11 cellular contexts compared by ENCODE assay signal in genomic region chr11:75150879-75151278, GRCh38. TPM values are rescaled to one million over a fixed set of nuclear protein-coding genes. Genes with fewer than 3 reads are reported as not detected.
DNase-seq lines count a peak whose midpoint lies in the region; ATAC-seq, FAIRE-seq and TF ChIP-seq lines count a peak whose summit lies in the region.
"Had no signal": no experiment of that assay in that cellular context is flagged by ENCODE, and none has a peak within 500 bp of the region (broad histone marks: within the 10 kb centered on the region; RNA-seq: fewer than 3 reads in every experiment).

Gene SLCO2B1 (plus strand): TSS chr11:75151107. CDS start chr11:75151382, 275 bp downstream.

- FAIRE-seq in H1 (lab: Jason Lieb, UNC), result no peak

- H2BK15ac ChIP-seq in H1 (ENCODE audit: low read length), result peak within 1 kb of the TSS; percentile 72; the same call in 1 of the 2 replicates

- H4K5ac ChIP-seq in H1 (ENCODE audit: insufficient read length, low read depth, low read length), result no peak within 1 kb of the TSS

- H4K20me1 ChIP-seq in H1 (replicated peaks in 1 of 2; ENCODE audit: control insufficient read depth in 1 of 2, insufficient read depth in 2 of 2, low read length in 2 of 2) (no peaks in the 10 kb centered on the region), smooth muscle cell (ENCODE audit: low read depth) (no peaks in the 10 kb centered on the region)

- H3K4me1 ChIP-seq in H1 (replicated peaks in 1 of 4; ENCODE audit: control insufficient read depth in 3 of 4, insufficient read depth in 4 of 4, low read length in 3 of 4) (no peaks in the 10 kb centered on the region), lung (ENCODE audit: control insufficient read depth in 2 of 2, insufficient read depth in 2 of 2, low read length in 2 of 2) (peaks cover 0 to 14% of the 10 kb centered on the region in 2 donors), smooth muscle cell (ENCODE audit: low read depth) (no peaks in the 10 kb centered on the region)

- H3K9me3 ChIP-seq in H1 (ENCODE audit: insufficient read depth in 2 of 2, low read depth in 1 of 2, low read length in 1 of 2), result no peaks in the 10 kb centered on the region
- no peaks in the 10 kb centered on the region for H3K9me3 ChIP-seq in lung (ENCODE audit: control insufficient read depth in 2 of 2, insufficient read depth in 1 of 2, low read length in 1 of 2)
- no peaks in the 10 kb centered on the region for H3K9me3 ChIP-seq in smooth muscle cell (replicated peaks; ENCODE audit: low read depth)

- no peak for TF ChIP-seq POLR2A in H1 (IDR thresholded peaks at IDR 0.05; ENCODE audit: control extremely low read depth in 1 of 2, low read depth in 2 of 2, low read length in 2 of 2)

- H3F3A ChIP-seq in smooth muscle cell (ENCODE audit: low read depth), result no peaks in the 10 kb centered on the region

- CTCF ChIA-PET in H1 (lab: Charles Lee; ENCODE audit: partially characterized antibody), result interaction anchor here (1.5 to 29.8 kb wide), 7 partner anchors 8 to 85 kb away, joined by 4 to 952 read pairs (median 10); partner anchors contain the start of gene TPBGL

- H3K9ac ChIP-seq in H1 (replicated peaks in 1 of 4; ENCODE audit: extremely low read depth in 1 of 4, low read depth in 3 of 4, low read length in 3 of 4), result no peak within 1 kb of the TSS
- H3K9ac ChIP-seq in smooth muscle cell (ENCODE audit: low read depth), result no peak within 1 kb of the TSS

- H3K36me3 ChIP-seq in H1 (ENCODE audit: control insufficient read depth in 2 of 4, insufficient read depth in 4 of 4, low read length in 3 of 4), result no peaks in the 10 kb centered on the region
- H3K36me3 ChIP-seq in lung (ENCODE audit: control insufficient read depth in 2 of 2, insufficient read depth in 2 of 2, low read length in 2 of 2), result no peaks in the 10 kb centered on the region
- H3K36me3 ChIP-seq in smooth muscle cell (ENCODE audit: low read depth), result no peaks in the 10 kb centered on the region

- no peak within 1 kb of the TSS for H4K91ac ChIP-seq in H1 (replicated peaks; ENCODE audit: insufficient read length, low read length)

- no peak within 1 kb of the TSS; the same call in 1 of the 2 replicates for H3K18ac ChIP-seq in H1 (ENCODE audit: extremely low read depth, low read length)

- TF ChIP-seq RAD21 in H1 (IDR thresholded peaks at IDR 0.05 in 1 of 2, conservative IDR thresholded peaks at IDR 0.05 in 1 of 2; ENCODE audit: low read depth in 2 of 2, low read length in 2 of 2), result no peak

- TF ChIP-seq CTCF in H1 (IDR thresholded peaks at IDR 0.05; ENCODE audit: control extremely low read depth in 1 of 3, insufficient read depth in 1 of 3, low read depth in 1 of 3, low read length in 3 of 3) (no peak), lung (IDR thresholded peaks at IDR 0.05; ENCODE audit: control extremely low read depth, extremely low read depth) (no peak), smooth muscle cell (IDR thresholded peaks at IDR 0.05; ENCODE audit: borderline replicate concordance, insufficient read depth, poor library complexity, severe bottlenecking) (no peak)

- H3K56ac ChIP-seq in H1 (replicated peaks; ENCODE audit: insufficient read length, low read depth, low read length), result no peak within 1 kb of the TSS

- no peaks in the 10 kb centered on the region for H3K23me2 ChIP-seq in H1 (ENCODE audit: low read depth, low read length)

- 0 out of 2 replicates have a peak within 1 kb of the TSS, but pooled peaks have one; percentile 10 for H2BK20ac ChIP-seq in H1 (ENCODE audit: low read length)

- H2BK12ac ChIP-seq in H1 (ENCODE audit: low read depth, low read length), result no peak within 1 kb of the TSS

- H3K4ac ChIP-seq in H1 (replicated peaks; ENCODE audit: insufficient read length, low read depth, low read length), result no peak within 1 kb of the TSS

- WGBS in H1 (ENCODE audit: extremely low coverage in 1 of 2, insufficient coverage in 1 of 2, insufficient read length in 1 of 2, insufficient replicate concordance in 2 of 2, low coverage in 1 of 2, low lambda C conversion rate in 2 of 2, missing lambda C conversion rate in 1 of 2), 2 experiments, result 88% methylated on average over 4 of the region's 4 CpGs; no CpG with 5 or more reads in 1 of the 2 experiments
- WGBS in lung, 2 donors, result 44 to 53% methylated on average over 4 of the region's 4 CpGs
- 85% methylated on average over 4 of the region's 4 CpGs for WGBS in smooth muscle cell (ENCODE audit: low lambda C conversion rate)

- H3K27me3 ChIP-seq in H1 (replicated peaks in 1 of 4; ENCODE audit: control insufficient read depth in 3 of 4, extremely low read depth in 1 of 4, insufficient read depth in 3 of 4, low read length in 3 of 4) (peaks cover 0 to 2% (median 0%) of the 10 kb centered on the region in 4 experiments; a peak in 2 of 7 replicates), lung (ENCODE audit: control insufficient read depth, insufficient read depth) (no peaks in the 10 kb centered on the region), smooth muscle cell (ENCODE audit: low read depth) (no peaks in the 10 kb centered on the region)

- peak within 1 kb of the TSS; percentile 48; the same call in 1 of the 2 replicates for H4K8ac ChIP-seq in H1 (ENCODE audit: extremely low read depth, insufficient read depth, low read length)

- H3K4me3 ChIP-seq in H1 (ENCODE audit: extremely low read depth in 1 of 4, insufficient read depth in 2 of 4, low read depth in 3 of 4, low read length in 4 of 4) (no peak within 1 kb of the TSS), lung (peak within 1 kb of the TSS; percentile 59), smooth muscle cell (peak within 1 kb of the TSS; percentile 20)

- H2BK5ac ChIP-seq in H1 (ENCODE audit: low read depth, low read length), result no peak within 1 kb of the TSS

- no peaks in the 10 kb centered on the region for H3K79me1 ChIP-seq in H1 (ENCODE audit: low read depth, low read length)

- TF ChIP-seq EP300 in H1 (IDR thresholded peaks at IDR 0.05; ENCODE audit: borderline replicate concordance in 1 of 2, low read depth in 2 of 2, low read length in 2 of 2), result no peak

- no peak within 1 kb of the TSS for H2BK120ac ChIP-seq in H1 (replicated peaks; ENCODE audit: low read depth, low read length)

- H2AFZ ChIP-seq in H1 (ENCODE audit: low read length), result no peak within 1 kb of the TSS
- no peak within 1 kb of the TSS for H2AFZ ChIP-seq in smooth muscle cell (ENCODE audit: low read depth)

- in situ Hi-C loops in Caki2 (cut with HindIII; ENCODE audit: low pct_unique_long_range_greater_than_20kb, low sequenced_read_pairs), result no loop called here

- no peak within 1 kb of the TSS for H2AK5ac ChIP-seq in H1 (ENCODE audit: low read depth, low read length)

- H3K23ac ChIP-seq in H1 (ENCODE audit: insufficient read length), result no peak within 1 kb of the TSS

- ATAC-seq in lung (ENCODE audit: insufficient read depth, low FRiP score) (no peak), HG03139 (IDR thresholded peaks at IDR 0.05; ENCODE audit: unreplicated experiment) (no peak)

- H3K27ac ChIP-seq in H1 (ENCODE audit: low read depth, low read length), result no peak within 1 kb of the TSS
- H3K27ac ChIP-seq in lung (ENCODE audit: low read depth in 1 of 2, low read length in 1 of 2), result peak within 1 kb of the TSS in 1 of 2 donors; percentile 54
- H3K27ac ChIP-seq in smooth muscle cell (ENCODE audit: low read depth), result no peak within 1 kb of the TSS

- H3K79me2 ChIP-seq in H1 (ENCODE audit: control insufficient read depth in 1 of 2, insufficient read depth in 2 of 2, low read length in 2 of 2) (no peaks in the 10 kb centered on the region), smooth muscle cell (ENCODE audit: low read depth) (no peaks in the 10 kb centered on the region)

- H3K4me2 ChIP-seq in H1 (ENCODE audit: insufficient read depth in 1 of 2, low read depth in 2 of 2, low read length in 2 of 2), result no peak within 1 kb of the TSS
- no peak within 1 kb of the TSS for H3K4me2 ChIP-seq in smooth muscle cell

- H3K14ac ChIP-seq in H1 (ENCODE audit: insufficient read length), result no peak within 1 kb of the TSS

- POLR2A ChIA-PET in H1 (lab: Charles Lee; ENCODE audit: partially characterized antibody), result interaction anchor here (1.3 kb wide), 1 partner anchor 17 kb away, joined by 3 read pairs; no protein-coding TSS in a partner anchor

- DNase-seq in Caki2 (ENCODE audit: low read depth) (no peak), H1 (ENCODE audit: low read depth in 1 of 2, low spot score in 2 of 2) (no peak), lung (ENCODE audit: low spot score) (no peak), smooth muscle cell (lab: John Stamatoyannopoulos, UW; ENCODE audit: unreplicated experiment) (no peak), NCI-H1048 (lab: John Stamatoyannopoulos, UW) (no peak), nucleus accumbens (lab: John Stamatoyannopoulos, UW) (no peak), hepatic stellate cell (ENCODE audit: low spot score) (no peak)
- DNase-seq: activated CD8-positive, alpha-beta memory T cell treated with anti-CD3 and anti-CD28 coated beads, Interleukin-2, amount 50 U/mL, for 4 hours; NCI-H446; occipital lobe had no signal

TF ChIP-seq in H1, 55 proteins besides CTCF, POLR2A, EP300 and RAD21:
- TF ChIP-seq CEBPB (IDR thresholded peaks at IDR 0.05; ENCODE audit: low read depth, low read length), result no peak
- no peak for TF ChIP-seq CTBP2 (IDR thresholded peaks at IDR 0.05; ENCODE audit: borderline replicate concordance, insufficient read depth, insufficient read length, low read length)
- no peak for TF ChIP-seq NRF1 (IDR thresholded peaks at IDR 0.05; ENCODE audit: low read depth, low read length)
- TF ChIP-seq MAX (IDR thresholded peaks at IDR 0.05), result no peak

RNA-seq across cellular contexts. Expression of gene SLCO2B1, which starts in this region (rescaled TPM):
- total RNA-seq in Caki2 (2014; rRNA removed; shearing (Covaris generic); ENCODE audit: low replicate concordance), result 5.0 and 15.6 TPM in 2 replicates
- total RNA-seq in H1 (2021; fragmentation: NEBNext Ultra II Directional; extraction: Animal tissue kit (Norgen Biotek cat#: 25700)), result not detected in 2 replicates
- polyA plus RNA-seq in H1 (2011; rRNA removed) (0.03 and 0.14 TPM in 2 replicates), lung (10 to 100 TPM; 22.2 to 64.8 TPM), smooth muscle cell (0.30 TPM in 1 of 2 replicates, not detected in the other)
- polyA plus RNA-seq in H1 (2011; cell fraction: cytosol; rRNA removed), result 0.03 TPM
- polyA plus RNA-seq in H1 (2011; cell fraction: nucleus; rRNA removed), result 0.04 TPM
- polyA plus RNA-seq in H1 (2012, experiment 1 of 2), result 0.04 to 0.17 TPM (median 0.16 TPM) in 3 of 4 replicates, not detected in the other
- polyA plus RNA-seq in H1 (2012, experiment 2 of 2), result not detected
- 0.06 TPM for polyA plus RNA-seq in H1 (2013, experiment 1 of 2)
- 0.02 TPM for polyA plus RNA-seq in H1 (2013, experiment 2 of 2)
- not detected in 2 replicates for polyA minus RNA-seq in H1 (2011; rRNA and poly(A)+ RNA removed)
- polyA minus RNA-seq in H1 (2011; cell fraction: cytosol; rRNA and poly(A)+ RNA removed), result not detected
- not detected for polyA minus RNA-seq in H1 (2011; cell fraction: nucleus; rRNA and poly(A)+ RNA removed)
- total RNA-seq in lung (100 to 1,000 TPM in 1 of 2 donors, 10 to 100 TPM in 1; 45.6 to 244 TPM), smooth muscle cell (0.31 TPM in 1 of 2 replicates, not detected in the other)

Comparison
In these comparisons a context has a peak if more than half of its experiments do, and no peak if none do; other contexts are left out.
1. RNA of gene SLCO2B1 (polyA plus RNA-seq): 22.2 to 64.8 TPM in lung; 0.30 TPM in smooth muscle cell and 0.02 to 0.17 TPM in H1; every median in the first group is over 10 times any median in the second.
2. H3K4me3 ChIP-seq: peak in lung (single experiment) and smooth muscle cell (single experiment); none in H1 (0 of 4).